In the genomic region with DNA sequence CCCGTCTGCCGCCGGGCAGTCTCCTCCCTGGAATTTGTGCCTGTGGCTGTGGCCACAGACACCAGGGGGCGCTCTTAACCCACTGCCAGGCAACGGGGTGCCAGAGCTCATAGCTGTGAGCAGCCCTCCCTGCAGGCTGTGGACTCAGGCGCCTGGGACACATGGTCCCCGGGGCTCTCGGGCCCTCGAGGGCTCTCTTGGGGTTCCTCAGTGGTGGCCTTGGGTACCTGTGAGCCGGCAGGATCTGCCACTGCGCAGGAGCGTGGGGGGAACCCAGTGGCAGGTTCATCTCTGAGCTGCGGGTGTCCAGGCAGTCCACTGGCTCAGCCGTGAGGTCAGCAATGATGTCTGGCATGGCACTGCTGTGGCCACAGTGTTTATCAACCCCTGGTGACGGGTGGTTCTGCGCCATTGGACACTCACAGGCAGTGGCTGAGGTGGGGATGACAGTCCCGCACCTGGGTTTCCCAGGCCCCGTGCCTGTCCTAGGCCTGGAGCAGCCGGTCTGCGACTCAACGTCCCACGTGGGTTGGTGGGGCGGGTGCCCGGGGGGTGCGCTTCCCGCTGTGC, we compare ENCODE assay signal across 1 cellular context.
TF ChIP-seq lines count a peak whose summit lies in the region.

No MANE protein-coding gene starts in this region.

TF ChIP-seq in GM23338, 12 proteins besides CTCF, POLR2A, EP300 and RAD21 (continued from another document):
- TF ChIP-seq, protein P1, sequence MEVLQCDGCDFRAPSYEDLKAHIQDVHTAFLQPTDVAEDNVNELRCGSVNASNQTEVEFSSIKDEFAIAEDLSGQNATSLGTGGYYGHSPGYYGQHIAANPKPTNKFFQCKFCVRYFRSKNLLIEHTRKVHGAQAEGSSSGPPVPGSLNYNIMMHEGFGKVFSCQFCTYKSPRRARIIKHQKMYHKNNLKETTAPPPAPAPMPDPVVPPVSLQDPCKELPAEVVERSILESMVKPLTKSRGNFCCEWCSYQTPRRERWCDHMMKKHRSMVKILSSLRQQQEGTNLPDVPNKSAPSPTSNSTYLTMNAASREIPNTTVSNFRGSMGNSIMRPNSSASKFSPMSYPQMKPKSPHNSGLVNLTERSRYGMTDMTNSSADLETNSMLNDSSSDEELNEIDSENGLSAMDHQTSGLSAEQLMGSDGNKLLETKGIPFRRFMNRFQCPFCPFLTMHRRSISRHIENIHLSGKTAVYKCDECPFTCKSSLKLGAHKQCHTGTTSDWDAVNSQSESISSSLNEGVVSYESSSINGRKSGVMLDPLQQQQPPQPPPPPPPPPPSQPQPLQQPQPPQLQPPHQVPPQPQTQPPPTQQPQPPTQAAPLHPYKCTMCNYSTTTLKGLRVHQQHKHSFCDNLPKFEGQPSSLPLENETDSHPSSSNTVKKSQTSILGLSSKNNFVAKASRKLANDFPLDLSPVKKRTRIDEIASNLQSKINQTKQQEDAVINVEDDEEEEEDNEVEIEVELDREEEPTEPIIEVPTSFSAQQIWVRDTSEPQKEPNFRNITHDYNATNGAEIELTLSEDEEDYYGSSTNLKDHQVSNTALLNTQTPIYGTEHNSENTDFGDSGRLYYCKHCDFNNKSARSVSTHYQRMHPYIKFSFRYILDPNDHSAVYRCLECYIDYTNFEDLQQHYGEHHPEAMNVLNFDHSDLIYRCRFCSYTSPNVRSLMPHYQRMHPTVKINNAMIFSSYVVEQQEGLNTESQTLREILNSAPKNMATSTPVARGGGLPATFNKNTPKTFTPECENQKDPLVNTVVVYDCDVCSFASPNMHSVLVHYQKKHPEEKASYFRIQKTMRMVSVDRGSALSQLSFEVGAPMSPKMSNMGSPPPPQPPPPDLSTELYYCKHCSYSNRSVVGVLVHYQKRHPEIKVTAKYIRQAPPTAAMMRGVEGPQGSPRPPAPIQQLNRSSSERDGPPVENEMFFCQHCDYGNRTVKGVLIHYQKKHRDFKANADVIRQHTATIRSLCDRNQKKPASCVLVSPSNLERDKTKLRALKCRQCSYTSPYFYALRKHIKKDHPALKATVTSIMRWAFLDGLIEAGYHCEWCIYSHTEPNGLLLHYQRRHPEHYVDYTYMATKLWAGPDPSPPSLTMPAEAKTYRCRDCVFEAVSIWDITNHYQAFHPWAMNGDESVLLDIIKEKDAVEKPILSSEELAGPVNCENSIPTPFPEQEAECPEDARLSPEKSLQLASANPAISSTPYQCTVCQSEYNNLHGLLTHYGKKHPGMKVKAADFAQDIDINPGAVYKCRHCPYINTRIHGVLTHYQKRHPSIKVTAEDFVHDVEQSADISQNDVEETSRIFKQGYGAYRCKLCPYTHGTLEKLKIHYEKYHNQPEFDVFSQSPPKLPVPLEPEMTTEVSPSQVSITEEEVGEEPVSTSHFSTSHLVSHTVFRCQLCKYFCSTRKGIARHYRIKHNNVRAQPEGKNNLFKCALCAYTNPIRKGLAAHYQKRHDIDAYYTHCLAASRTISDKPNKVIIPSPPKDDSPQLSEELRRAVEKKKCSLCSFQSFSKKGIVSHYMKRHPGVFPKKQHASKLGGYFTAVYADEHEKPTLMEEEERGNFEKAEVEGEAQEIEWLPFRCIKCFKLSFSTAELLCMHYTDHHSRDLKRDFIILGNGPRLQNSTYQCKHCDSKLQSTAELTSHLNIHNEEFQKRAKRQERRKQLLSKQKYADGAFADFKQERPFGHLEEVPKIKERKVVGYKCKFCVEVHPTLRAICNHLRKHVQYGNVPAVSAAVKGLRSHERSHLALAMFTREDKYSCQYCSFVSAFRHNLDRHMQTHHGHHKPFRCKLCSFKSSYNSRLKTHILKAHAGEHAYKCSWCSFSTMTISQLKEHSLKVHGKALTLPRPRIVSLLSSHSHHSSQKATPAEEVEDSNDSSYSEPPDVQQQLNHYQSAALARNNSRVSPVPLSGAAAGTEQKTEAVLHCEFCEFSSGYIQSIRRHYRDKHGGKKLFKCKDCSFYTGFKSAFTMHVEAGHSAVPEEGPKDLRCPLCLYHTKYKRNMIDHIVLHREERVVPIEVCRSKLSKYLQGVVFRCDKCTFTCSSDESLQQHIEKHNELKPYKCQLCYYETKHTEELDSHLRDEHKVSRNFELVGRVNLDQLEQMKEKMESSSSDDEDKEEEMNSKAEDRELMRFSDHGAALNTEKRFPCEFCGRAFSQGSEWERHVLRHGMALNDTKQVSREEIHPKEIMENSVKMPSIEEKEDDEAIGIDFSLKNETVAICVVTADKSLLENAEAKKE (CRISPR knock-in tag; IDR thresholded peaks at IDR 0.05) = no peak
